32 cellular contexts compared by ENCODE assay signal in the genomic region with DNA sequence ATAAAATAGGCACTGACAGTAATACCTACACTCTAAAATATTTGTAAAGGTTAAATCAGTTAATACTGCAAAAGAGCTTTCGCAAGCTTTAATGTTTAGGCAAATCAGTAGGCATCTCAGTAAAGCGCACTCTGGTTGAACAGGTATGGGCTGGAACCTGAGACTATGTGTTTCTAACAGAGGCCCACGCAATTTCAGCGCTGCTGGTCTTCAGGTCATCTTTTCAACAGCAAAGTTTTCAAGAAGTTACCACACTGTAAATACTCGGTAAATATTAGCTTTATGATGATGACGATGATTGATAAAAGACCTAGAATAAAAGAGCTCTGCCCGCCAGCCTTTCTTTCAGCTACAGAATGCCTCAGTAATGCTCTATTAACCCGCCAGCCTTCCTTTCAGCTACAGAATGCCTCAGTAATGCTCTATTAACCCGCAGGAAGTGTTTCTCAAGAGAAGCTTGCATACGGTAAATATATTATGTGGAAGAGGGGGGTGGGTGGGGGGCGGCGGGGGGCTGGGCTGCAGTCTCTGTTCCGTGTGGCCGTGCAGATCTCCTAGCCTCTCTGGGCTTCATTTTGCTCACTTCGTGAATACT. TPM values are rescaled to one million over a fixed set of nuclear protein-coding genes. Genes with fewer than 3 reads are reported as not detected.
DNase-seq lines count a peak whose midpoint lies in the region; TF ChIP-seq lines count a peak whose summit lies in the region.
"Had no signal": no experiment of that assay in that cellular context is flagged by ENCODE, and none has a peak within 500 bp of the region (broad histone marks: within the 10 kb centered on the region; RNA-seq: fewer than 3 reads in every experiment).

No MANE protein-coding gene starts in this region.

- TF ChIP-seq CTCF in endodermal cell (conservative IDR thresholded peaks at IDR 0.05) (no peak), esophagus squamous epithelium (IDR thresholded peaks at IDR 0.05) (no peak)

- WGBS in endodermal cell (ENCODE audit: insufficient coverage in 1 of 2, insufficient read length in 1 of 2), 2 experiments = 87 to 88% methylated on average over 9 to 10 of the region's 15 CpGs
- 28 to 35% methylated on average over 13 of the region's 15 CpGs for WGBS in esophagus squamous epithelium, 2 donors

- H3K9me3 ChIP-seq in endodermal cell (ENCODE audit: control insufficient read depth, low read length) (no peaks in the 10 kb centered on the region), esophagus squamous epithelium (no peaks in the 10 kb centered on the region)
- H3K9me3 ChIP-seq: Caco-2, SJSA1, upper lobe of left lung had no signal

- intact Hi-C loops in esophagus squamous epithelium (cut with DNase I) = no loop called here

- H3K4me1 Mint-ChIP-seq in endodermal cell = peaks cover 17% of the 10 kb centered on the region
- H3K4me1 Mint-ChIP-seq: activated CD4-positive, alpha-beta memory T cell treated with anti-CD3 and anti-CD28 coated beads, Interleukin-2, amount 10 ng/mL, durations not matched to agents 7 days and 5 days; activated T-helper 17 cell treated with anti-CD3 and anti-CD28 coated beads, Interleukin-2, amount 50 U/mL, for 72 hours had no signal

- H3K36me3 Mint-ChIP-seq in endodermal cell (ENCODE audit: low read depth) = no peaks in the 10 kb centered on the region
- H3K36me3 Mint-ChIP-seq: T-cell had no signal

- no peaks in the 10 kb centered on the region for H3K9me3 Mint-ChIP-seq in endodermal cell
- H3K9me3 Mint-ChIP-seq: activated CD4-positive, alpha-beta memory T cell treated with anti-CD3 and anti-CD28 coated beads, Interleukin-2, amount 10 ng/mL, durations not matched to agents 7 days and 5 days; activated T-helper 17 cell treated with anti-CD3 and anti-CD28 coated beads, Interleukin-2, amount 50 U/mL, for 72 hours; T-cell had no signal

- no peak overlapping the region for H3K9ac ChIP-seq in endodermal cell (ENCODE audit: extremely low read depth, low read length, poor library complexity, severe bottlenecking)

- DNase-seq in SIG-M5 treated with dmso at 0.1 percent for 504 hours (lab: John Stamatoyannopoulos, UW; ENCODE audit: unreplicated experiment) = peak; percentile 56
- DNase-seq in SIG-M5 (lab: John Stamatoyannopoulos, UW) = no peak
- DNase-seq in NCI-H1436 (lab: John Stamatoyannopoulos, UW) = peak; percentile 34
- peak; percentile 17 for DNase-seq in endodermal cell
- peak; percentile 4 for DNase-seq in retina
- DNase-seq in DMS 273 treated with DMSO at 0.1 percent for 48 hours (lab: John Stamatoyannopoulos, UW) = no peak
- no peak for DNase-seq in esophagus squamous epithelium (lab: John Stamatoyannopoulos, UW)
- DNase-seq in GM19238 (ENCODE audit: insufficient read length, low spot score) = no peak
- DNase-seq: activated CD4-positive, alpha-beta memory T cell treated with anti-CD3 and anti-CD28 coated beads, Interleukin-2, amount 10 ng/mL, durations not matched to agents 7 days and 5 days; activated CD4-positive, CD25-positive, alpha-beta regulatory T cell; activated CD8-positive, alpha-beta memory T cell treated with anti-CD3 and anti-CD28 coated beads, Interleukin-2, amount 50 U/mL, for 48 hours; activated naive CD4-positive, alpha-beta T cell treated with anti-CD3 and anti-CD28 coated beads, Interleukin-2, amount 50 U/mL, for 16 hours; amniotic stem cell; Karpas-422; left ventricle myocardium superior; MV-4-11; NCI-H187; right cardiac atrium; stimulated activated CD4-positive, alpha-beta T cell treated with anti-CD3 and anti-CD28 coated beads, Interleukin-4, amount 100 ng/mL, for 1 hour; T-cell; upper lobe of left lung had no signal

- H3K4me1 ChIP-seq in endodermal cell (ENCODE audit: control insufficient read depth, insufficient read depth, low read length) = no peaks in the 10 kb centered on the region
- H3K4me1 ChIP-seq in esophagus squamous epithelium = no peaks in the 10 kb centered on the region
- H3K4me1 ChIP-seq: SJSA1, upper lobe of left lung had no signal

- TF ChIP-seq POLR2A in esophagus squamous epithelium (IDR thresholded peaks at IDR 0.05) = no peak

- H3K27ac ChIP-seq in endodermal cell (ENCODE audit: low read depth, low read length) (peak overlapping the region; percentile 44), esophagus squamous epithelium (no peak overlapping the region)
- H3K27ac ChIP-seq: C4-2B, SJSA1, upper lobe of left lung had no signal

- no peaks in the 10 kb centered on the region for H3K27me3 ChIP-seq in endodermal cell (ENCODE audit: control insufficient read depth, insufficient read depth, low read length, poor library complexity, severe bottlenecking)
- H3K27me3 ChIP-seq in esophagus squamous epithelium = peaks cover 0 to 86% (median 0%) of the 10 kb centered on the region in 4 donors
- H3K27me3 ChIP-seq: upper lobe of left lung had no signal

- H3K4me3 Mint-ChIP-seq in endodermal cell = no peak overlapping the region
- H3K4me3 Mint-ChIP-seq: activated CD4-positive, alpha-beta memory T cell treated with anti-CD3 and anti-CD28 coated beads, Interleukin-2, amount 10 ng/mL, durations not matched to agents 7 days and 5 days; activated T-helper 17 cell treated with anti-CD3 and anti-CD28 coated beads, Interleukin-2, amount 50 U/mL, for 72 hours; T-cell had no signal

- H3K27me3 Mint-ChIP-seq in endodermal cell (ENCODE audit: insufficient read depth) = peaks cover 1% of the 10 kb centered on the region

- H3K27ac Mint-ChIP-seq in endodermal cell = no peak overlapping the region
- H3K27ac Mint-ChIP-seq: activated CD4-positive, alpha-beta memory T cell treated with anti-CD3 and anti-CD28 coated beads, Interleukin-2, amount 10 ng/mL, durations not matched to agents 7 days and 5 days; activated T-helper 17 cell treated with anti-CD3 and anti-CD28 coated beads, Interleukin-2, amount 50 U/mL, for 72 hours; T-cell had no signal

- H3K36me3 ChIP-seq in endodermal cell (ENCODE audit: control insufficient read depth, insufficient read depth, low read length) (no peaks in the 10 kb centered on the region), esophagus squamous epithelium (no peaks in the 10 kb centered on the region)
- H3K36me3 ChIP-seq: SJSA1, upper lobe of left lung had no signal

- H3K4me3 ChIP-seq in endodermal cell (ENCODE audit: low read length) = no peak overlapping the region
- no peak overlapping the region for H3K4me3 ChIP-seq in esophagus squamous epithelium
- H3K4me3 ChIP-seq: SJSA1, upper lobe of left lung had no signal

RNA-seq across cellular contexts. Expression of gene LRTM2, which starts 19.7 kb away (rescaled TPM):
- total RNA-seq in endodermal cell (under 1 TPM; 0.40 TPM), esophagus squamous epithelium (not detected)
- 0.25 TPM for polyA plus RNA-seq in endodermal cell (2013, experiment 1 of 2)
- polyA plus RNA-seq in endodermal cell (2013, experiment 2 of 2) = not detected
- total RNA-seq: activated CD4-positive, alpha-beta memory T cell treated with anti-CD3 and anti-CD28 coated beads, Interleukin-2, amount 10 ng/mL, durations not matched to agents 7 days and 5 days; activated T-helper 17 cell treated with anti-CD3 and anti-CD28 coated beads, Interleukin-2, amount 50 U/mL, for 72 hours; Caco-2; chondrocyte; Daoy; endothelial cell of umbilical vein; glomerular endothelial cell; left ventricle myocardium superior; osteocyte; right cardiac atrium; SJSA1; subcutaneous adipose tissue; T-cell; upper lobe of left lung had no signal
- polyA plus RNA-seq: AG04450, endothelial cell of umbilical vein, right cardiac atrium had no signal

Comparison
In these comparisons a context has a peak if more than half of its experiments do, and no peak if none do; other contexts are left out.
1. DNase-seq: peak in SIG-M5 treated with dmso at 0.1 percent for 504 hours (single experiment), NCI-H1436 (single experiment), endodermal cell (single experiment) and retina (single experiment); none in SIG-M5 (single experiment), DMS 273 treated with DMSO at 0.1 percent for 48 hours (single experiment), esophagus squamous epithelium (single experiment) and GM19238 (single experiment).